ENCODE assay signal across 31 cellular contexts in genomic region chr1:55382699-55383377, GRCh38.
DNase-seq lines count a peak whose midpoint lies in the region; ATAC-seq, FAIRE-seq and TF ChIP-seq lines count a peak whose summit lies in the region.
"Had no signal": no experiment of that assay in that cellular context is flagged by ENCODE, and none has a peak within 500 bp of the region (broad histone marks: within the 10 kb centered on the region; RNA-seq: fewer than 3 reads in every experiment).

No MANE protein-coding gene starts in this region.

- H3K36me3 ChIP-seq in H1 (ENCODE audit: control insufficient read depth in 2 of 4, insufficient read depth in 4 of 4, low read length in 3 of 4) = no peaks in the 10 kb centered on the region; a peak in 1 of 8 replicates
- H3K36me3 ChIP-seq in sigmoid colon = no peaks in the 10 kb centered on the region
- H3K36me3 ChIP-seq: SJSA1, transverse colon, WERI-Rb-1 had no signal

- no peak overlapping the region for H3K14ac ChIP-seq in H1 (ENCODE audit: insufficient read length)

- FAIRE-seq in H1 (lab: Jason Lieb, UNC) = no peak
- FAIRE-seq: islet of Langerhans had no signal

- no peak overlapping the region for H3K9ac ChIP-seq in H1 (replicated peaks in 1 of 4; ENCODE audit: extremely low read depth in 1 of 4, low read depth in 3 of 4, low read length in 3 of 4)

- no peak overlapping the region for H4K8ac ChIP-seq in H1 (ENCODE audit: extremely low read depth, insufficient read depth, low read length)

- H4K91ac ChIP-seq in H1 (replicated peaks; ENCODE audit: insufficient read length, low read length) = no peak overlapping the region

- H3K79me1 ChIP-seq in H1 (ENCODE audit: low read depth, low read length) = no peaks in the 10 kb centered on the region

- H4K20me1 ChIP-seq in H1 (replicated peaks in 1 of 2; ENCODE audit: control insufficient read depth in 1 of 2, insufficient read depth in 2 of 2, low read length in 2 of 2) = no peaks in the 10 kb centered on the region

- ATAC-seq in HG02571 (IDR thresholded peaks at IDR 0.05; ENCODE audit: unreplicated experiment) = no peak
- no peak for ATAC-seq in GM21367 (IDR thresholded peaks at IDR 0.05; ENCODE audit: unreplicated experiment)
- ATAC-seq: effector memory CD8-positive, alpha-beta T cell; naive thymus-derived CD4-positive, alpha-beta T cell had no signal

- H3K23me2 ChIP-seq in H1 (ENCODE audit: low read depth, low read length) = no peaks in the 10 kb centered on the region

- 84% methylated on average over 14 of the region's 14 CpGs; no CpG with 5 or more reads in 1 of the 2 experiments for WGBS in H1 (ENCODE audit: extremely low coverage in 1 of 2, insufficient coverage in 1 of 2, insufficient read length in 1 of 2, insufficient replicate concordance in 2 of 2, low coverage in 1 of 2, low lambda C conversion rate in 2 of 2, missing lambda C conversion rate in 1 of 2), 2 experiments
- 79 to 82% methylated on average over 14 of the region's 14 CpGs for WGBS in sigmoid colon, 2 donors

- no peaks in the 10 kb centered on the region for H3K9me3 ChIP-seq in H1 (ENCODE audit: insufficient read depth in 2 of 2, low read depth in 1 of 2, low read length in 1 of 2)
- no peaks in the 10 kb centered on the region for H3K9me3 ChIP-seq in sigmoid colon
- H3K9me3 ChIP-seq: Caco-2, SJSA1, transverse colon had no signal

- TF ChIP-seq CTCF in H1 (IDR thresholded peaks at IDR 0.05; ENCODE audit: control extremely low read depth in 1 of 3, insufficient read depth in 1 of 3, low read depth in 1 of 3, low read length in 3 of 3) (no peak), sigmoid colon (IDR thresholded peaks at IDR 0.05) (no peak)

- H3K4me3 ChIP-seq in H1 (ENCODE audit: extremely low read depth in 1 of 4, insufficient read depth in 2 of 4, low read depth in 3 of 4, low read length in 4 of 4) (no peak overlapping the region), sigmoid colon (no peak overlapping the region)
- H3K4me3 ChIP-seq: SJSA1, transverse colon had no signal

- TF ChIP-seq POLR2A in H1 (IDR thresholded peaks at IDR 0.05; ENCODE audit: control extremely low read depth in 1 of 2, low read depth in 2 of 2, low read length in 2 of 2) (no peak), sigmoid colon (IDR thresholded peaks at IDR 0.05) (no peak)

- H3K4me1 ChIP-seq in H1 (replicated peaks in 1 of 4; ENCODE audit: control insufficient read depth in 3 of 4, insufficient read depth in 4 of 4, low read length in 3 of 4) (no peaks in the 10 kb centered on the region), sigmoid colon (peaks cover 0 to 12% (median 6%) of the 10 kb centered on the region in 4 donors)
- H3K4me1 ChIP-seq: Caco-2, transverse colon had no signal

- no peak overlapping the region for H3K4ac ChIP-seq in H1 (replicated peaks; ENCODE audit: insufficient read length, low read depth, low read length)

- DNase-seq in NCI-H1417 (lab: John Stamatoyannopoulos, UW) = peak in 2 of 3 experiments; percentile 11 to 25
- DNase-seq in NCI-H1417 treated with DMSO at 0.1 percent for 48 hours (lab: John Stamatoyannopoulos, UW) = no peak
- DNase-seq in NCI-H2227 treated with DMSO at 0.1 percent for 48 hours (lab: John Stamatoyannopoulos, UW) = peak; percentile 50
- DNase-seq in H1 (ENCODE audit: low read depth in 1 of 2, low spot score in 2 of 2) = no peak
- peak; percentile 70 for DNase-seq in sigmoid colon
- no peak for DNase-seq in NCI-H524 (lab: John Stamatoyannopoulos, UW)
- DNase-seq: 8988T; activated CD4-positive, alpha-beta T cell treated with anti-CD3 and anti-CD28 coated beads for 48 hours; activated gamma-delta T cell treated with Interleukin-2 at 50 U/mL for 16 hours; activated naive CD8-positive, alpha-beta T cell treated with anti-CD3 and anti-CD28 coated beads, Interleukin-2, amount 10 ng/mL, durations not matched to agents 7 days and 5 days; aorta; Caco-2; central memory CD4-positive, alpha-beta T cell; DMS79 treated with DMSO at 0.1 percent for 48 hours; effector memory CD8-positive, alpha-beta T cell; GDM1; midbrain; naive thymus-derived CD4-positive, alpha-beta T cell; NCI-H1048; NCI-H187; NCI-H526 treated with DMSO at 0.1 percent for 48 hours; nucleus accumbens; stimulated activated CD4-positive, alpha-beta T cell treated with anti-CD3 and anti-CD28 coated beads, Interleukin-15, amount 100 ng/mL, for 24 hours; stimulated activated CD4-positive, alpha-beta T cell treated with anti-CD3 and anti-CD28 coated beads, Interleukin-4, amount 100 ng/mL, for 4 hours; transverse colon; WERI-Rb-1 had no signal

- H2AK5ac ChIP-seq in H1 (ENCODE audit: low read depth, low read length) = no peak overlapping the region; the same call in 1 of the 2 replicates

- no peak for TF ChIP-seq EP300 in H1 (IDR thresholded peaks at IDR 0.05; ENCODE audit: borderline replicate concordance in 1 of 2, low read depth in 2 of 2, low read length in 2 of 2)
- TF ChIP-seq EP300 in sigmoid colon (IDR thresholded peaks at IDR 0.05) = no peak

- intact Hi-C loops in sigmoid colon (cut with DNase I) = loop anchor here (5.0 to 10.0 kb wide), 2 partner anchors 199 to 672 kb away; no protein-coding TSS in a partner anchor

- H2BK120ac ChIP-seq in H1 (replicated peaks; ENCODE audit: low read depth, low read length) = no peak overlapping the region

- H4K5ac ChIP-seq in H1 (ENCODE audit: insufficient read length, low read depth, low read length) = no peak overlapping the region

- H3K27ac ChIP-seq in H1 (ENCODE audit: low read depth, low read length) (no peak overlapping the region), sigmoid colon (peak overlapping the region in 3 of 4 donors; percentile 21 to 35 (median 30))
- H3K27ac ChIP-seq: C4-2B, SJSA1, WERI-Rb-1 had no signal

- no peaks in the 10 kb centered on the region for H3K27me3 ChIP-seq in H1 (replicated peaks in 1 of 4; ENCODE audit: control insufficient read depth in 3 of 4, extremely low read depth in 1 of 4, insufficient read depth in 3 of 4, low read length in 3 of 4)
- no peaks in the 10 kb centered on the region for H3K27me3 ChIP-seq in sigmoid colon
- H3K27me3 ChIP-seq: SJSA1, transverse colon had no signal

- peak overlapping the region; percentile 62; the same call in 1 of the 2 replicates for H2BK12ac ChIP-seq in H1 (ENCODE audit: low read depth, low read length)

- no peak overlapping the region for H2BK15ac ChIP-seq in H1 (ENCODE audit: low read length)

- H2BK20ac ChIP-seq in H1 (ENCODE audit: low read length) = no peak overlapping the region

- no peak overlapping the region for H3K18ac ChIP-seq in H1 (ENCODE audit: extremely low read depth, low read length)

- no peak overlapping the region for H3K56ac ChIP-seq in H1 (replicated peaks; ENCODE audit: insufficient read length, low read depth, low read length)

- CTCF ChIA-PET in H1 (lab: Charles Lee; ENCODE audit: partially characterized antibody) = interaction anchor here (0.9 to 1.6 kb wide), 4 partner anchors 9 to 101 kb away, joined by 3 to 7 read pairs (median 3); no protein-coding TSS in a partner anchor

- no peaks in the 10 kb centered on the region for H3K79me2 ChIP-seq in H1 (ENCODE audit: control insufficient read depth in 1 of 2, insufficient read depth in 2 of 2, low read length in 2 of 2)

- POLR2A ChIA-PET in H1 (lab: Charles Lee; ENCODE audit: partially characterized antibody) = no interaction called here

- no peak overlapping the region for H2AFZ ChIP-seq in H1 (ENCODE audit: low read length)

- no peak for TF ChIP-seq RAD21 in H1 (IDR thresholded peaks at IDR 0.05 in 1 of 2, conservative IDR thresholded peaks at IDR 0.05 in 1 of 2; ENCODE audit: low read depth in 2 of 2, low read length in 2 of 2)

- H3K23ac ChIP-seq in H1 (ENCODE audit: insufficient read length) = no peak overlapping the region

- no peak overlapping the region for H2BK5ac ChIP-seq in H1 (ENCODE audit: low read depth, low read length)

- H3K4me2 ChIP-seq in H1 (ENCODE audit: insufficient read depth in 1 of 2, low read depth in 2 of 2, low read length in 2 of 2) = no peak overlapping the region

TF ChIP-seq in H1, 55 proteins besides CTCF, POLR2A, EP300 and RAD21:
- TF ChIP-seq CREB1 (IDR thresholded peaks at IDR 0.05) (no peak), HDAC2 (IDR thresholded peaks at IDR 0.05; ENCODE audit: borderline replicate concordance in 1 of 2, low read depth in 2 of 2, low read length in 2 of 2) (no peak), KDM5A (IDR thresholded peaks at IDR 0.05; ENCODE audit: low read length) (no peak), SIN3A (conservative IDR thresholded peaks at IDR 0.05 in 1 of 2, IDR thresholded peaks at IDR 0.05 in 1 of 2; ENCODE audit: low read depth in 1 of 2, low read length in 2 of 2) (no peak), E2F6 (IDR thresholded peaks at IDR 0.05) (no peak), SIRT6 (IDR thresholded peaks at IDR 0.05; ENCODE audit: low read length) (no peak), TBP (IDR thresholded peaks at IDR 0.05; ENCODE audit: low read depth, low read length) (no peak)

Comparison
In these comparisons a context has a peak if more than half of its experiments do, and no peak if none do; other contexts are left out.
1. DNase-seq: peak in NCI-H1417 (2 of 3), NCI-H2227 treated with DMSO at 0.1 percent for 48 hours (single experiment) and sigmoid colon (single experiment); none in NCI-H1417 treated with DMSO at 0.1 percent for 48 hours (single experiment), H1 (0 of 2) and NCI-H524 (0 of 2).